8 cellular contexts compared by ENCODE assay signal in the genomic region with DNA sequence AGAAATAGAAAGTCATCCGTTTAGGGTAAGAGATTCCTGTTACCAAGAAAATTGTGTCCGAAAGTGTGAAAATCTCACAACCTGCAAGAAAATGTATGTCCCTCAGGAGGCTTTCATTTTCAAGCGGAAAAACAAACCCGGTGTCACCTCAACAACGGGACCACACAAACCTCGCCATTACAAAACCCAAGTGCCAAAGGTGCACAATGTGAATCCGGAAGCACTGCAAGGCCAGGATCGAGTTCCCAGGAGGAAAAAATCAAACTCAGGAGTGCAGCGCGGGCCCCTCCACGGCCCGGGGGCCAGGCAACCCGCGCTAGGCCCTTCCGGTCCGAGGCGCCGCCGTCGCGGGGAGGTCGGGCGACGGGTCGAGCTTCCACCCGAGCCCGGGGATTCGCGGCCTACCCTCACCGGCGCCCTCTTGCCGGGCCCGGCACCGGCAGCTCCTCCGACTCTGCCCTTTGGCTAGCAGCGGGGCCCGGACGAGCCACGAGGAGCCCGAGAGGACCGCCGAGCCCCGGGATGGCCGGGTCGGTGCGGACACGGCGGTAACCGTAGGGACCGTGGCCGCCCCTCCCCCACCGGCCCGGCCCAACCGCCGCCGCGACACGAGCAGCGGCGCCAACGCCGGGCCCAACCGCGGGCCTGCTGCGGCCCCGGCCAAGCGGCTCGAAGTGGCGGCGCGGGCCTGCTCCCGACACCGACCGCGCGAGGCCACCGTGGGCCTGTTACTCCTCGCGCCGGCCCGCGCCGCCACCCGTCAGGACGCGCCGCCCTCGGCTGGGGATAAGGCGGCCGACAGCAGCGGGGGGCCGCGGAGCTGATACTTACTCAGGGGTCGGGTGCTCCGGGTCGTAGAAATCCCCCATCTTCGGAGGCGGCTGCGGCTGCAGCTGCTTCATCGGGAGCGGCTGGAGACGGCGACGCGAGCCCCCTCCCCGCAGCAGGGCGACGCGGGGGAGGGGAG. TPM values are rescaled to one million over a fixed set of nuclear protein-coding genes. Genes with fewer than 3 reads are reported as not detected.
DNase-seq lines count a peak whose midpoint lies in the region; ATAC-seq and FAIRE-seq lines count a peak whose summit lies in the region.

No MANE protein-coding gene starts in this region.

- peak overlapping the region; percentile 99 for H3K18ac ChIP-seq in neuronal stem cell (ENCODE audit: low read length)

- peaks cover 0 to 4% of the 10 kb centered on the region in 2 donors for H3K36me3 ChIP-seq in neuronal stem cell (replicated peaks in 1 of 2; ENCODE audit: control insufficient read depth in 2 of 2, insufficient read depth in 2 of 2, low read length in 2 of 2)

- peak overlapping the region; percentile 86 for H3K4ac ChIP-seq in neuronal stem cell (ENCODE audit: low read length)

- H3K9ac ChIP-seq in neuronal stem cell (ENCODE audit: low read depth, low read length, poor library complexity), result peak overlapping the region; percentile 96

- H2BK12ac ChIP-seq in neuronal stem cell (ENCODE audit: low read length), result peak overlapping the region; percentile 88

- no peaks in the 10 kb centered on the region for H3K9me3 ChIP-seq in neuronal stem cell (replicated peaks in 1 of 2; ENCODE audit: control insufficient read depth in 2 of 2, insufficient read depth in 1 of 2, low read depth in 1 of 2, low read length in 2 of 2)

- no peak overlapping the region for H2BK120ac ChIP-seq in neuronal stem cell (ENCODE audit: low read depth, low read length)

- peaks cover 3 to 4% of the 10 kb centered on the region in 2 donors for H3K4me1 ChIP-seq in neuronal stem cell (ENCODE audit: control insufficient read depth in 2 of 2, insufficient read depth in 1 of 2, low read depth in 1 of 2, low read length in 2 of 2)

- H3K4me3 ChIP-seq in neuronal stem cell (ENCODE audit: low read length in 2 of 2), result peak overlapping the region; percentile 62 to 97

- DNase-seq in A172 (ENCODE audit: low spot score), result peak; percentile 5
- peak; percentile 21 for DNase-seq in RCC 7860 (ENCODE audit: low spot score)
- DNase-seq in activated gamma-delta T cell treated with Interleukin-2 at 50 U/mL for 16 hours, result peak; percentile 48
- peak; percentile 13 for DNase-seq in foreskin melanocyte
- DNase-seq in neuronal stem cell (ENCODE audit: low spot score), result peak; percentile 17
- peak; percentile 9 for DNase-seq in stromal cell of bone marrow (ENCODE audit: low read depth)

- peak overlapping the region; percentile 8 for H2AK5ac ChIP-seq in neuronal stem cell (ENCODE audit: low read depth, low read length)

- peak overlapping the region; percentile 78 for H3K14ac ChIP-seq in neuronal stem cell (ENCODE audit: low read length)

- peaks cover 2% of the 10 kb centered on the region for H3K79me1 ChIP-seq in neuronal stem cell (ENCODE audit: low read depth, low read length)

- no CpG with 5 or more reads among the region's 109 CpGs for WGBS in neuronal stem cell (ENCODE audit: extremely low coverage in 2 of 2, insufficient read length in 2 of 2, insufficient replicate concordance in 1 of 2), 2 donors

- H2BK15ac ChIP-seq in neuronal stem cell (ENCODE audit: low read length), result no peak overlapping the region

- peak overlapping the region; percentile 91 for H2BK5ac ChIP-seq in neuronal stem cell (ENCODE audit: low read length)

- H3K27ac ChIP-seq in neuronal stem cell (replicated peaks; ENCODE audit: low read length), result peak overlapping the region; percentile 90

- peak overlapping the region; percentile 92 for H3K23ac ChIP-seq in neuronal stem cell (ENCODE audit: low read depth, low read length, poor library complexity)

- ATAC-seq in GM18861 (IDR thresholded peaks at IDR 0.05; ENCODE audit: unreplicated experiment) (peak; percentile 20), HG03097 (IDR thresholded peaks at IDR 0.05; ENCODE audit: low FRiP score, unreplicated experiment) (peak; percentile 37)

- H4K91ac ChIP-seq in neuronal stem cell (ENCODE audit: low read depth, low read length, poor library complexity), result no peak overlapping the region

- no peak for FAIRE-seq in RCC 7860 (lab: Jason Lieb, UNC)

- H4K8ac ChIP-seq in neuronal stem cell (ENCODE audit: low read depth, low read length), result peak overlapping the region; percentile 9

- H3K27me3 ChIP-seq in neuronal stem cell (ENCODE audit: control insufficient read depth in 3 of 3, insufficient read depth in 3 of 3, low read depth in 1 of 3, low read length in 3 of 3), result no peaks in the 10 kb centered on the region

- peak overlapping the region; percentile 96 for H2AFZ ChIP-seq in neuronal stem cell (ENCODE audit: low read length)

- H3K4me2 ChIP-seq in neuronal stem cell (ENCODE audit: insufficient read depth, low read length, poor library complexity, severe bottlenecking), result peak overlapping the region; percentile 85

RNA-seq across cellular contexts. Expression of a gene that starts 0.6 kb away (rescaled TPM):
- total RNA-seq in A172 (2014; rRNA removed; shearing (Covaris generic)), result 22.6 and 25.2 TPM in 2 replicates
- polyA plus RNA-seq in neuronal stem cell (2013, experiment 1 of 2), result 19.7 TPM
- polyA plus RNA-seq in neuronal stem cell (2013, experiment 2 of 2), result 20.0 TPM

Comparison
In these comparisons a context has a peak if more than half of its experiments do, and no peak if none do; other contexts are left out.
1. Peak in every context shown above with its lines: DNase-seq, ATAC-seq, H3K4me3 ChIP-seq and H3K27ac ChIP-seq.